In genomic region chr1:224447251-224447650, GRCh38 we compare ENCODE assay signal across 12 cellular contexts. TPM values are rescaled to one million over a fixed set of nuclear protein-coding genes. Genes with fewer than 3 reads are reported as not detected.
DNase-seq lines count a peak whose midpoint lies in the region; ATAC-seq and TF ChIP-seq lines count a peak whose summit lies in the region.
"Had no signal": no experiment of that assay in that cellular context is flagged by ENCODE, and none has a peak within 500 bp of the region (broad histone marks: within the 10 kb centered on the region; RNA-seq: fewer than 3 reads in every experiment).

No MANE protein-coding gene starts in this region.

- H3K36me3 ChIP-seq in brain microvascular endothelial cell (replicated peaks) (no peaks in the 10 kb centered on the region), skeletal muscle satellite cell (ENCODE audit: insufficient read depth, low read length) (no peaks in the 10 kb centered on the region)

- intact Hi-C loops in Right ventricle myocardium superior (cut with DNase I) = no loop called here

- POLR2A ChIA-PET in T-cell (lab: Charles Lee) = no interaction called here

- no peaks in the 10 kb centered on the region for H3K9me3 Mint-ChIP-seq in T-cell
- H3K9me3 Mint-ChIP-seq: CD8-positive, alpha-beta memory T cell; stimulated activated naive B cell treated with anti-CD40 and anti-IgM and Interleukin-4, amounts not matched to agents 10 μg/mL and 1 μg/mL and 100 μg/mL, for 72 hours had no signal

- H3K4me2 ChIP-seq in skeletal muscle satellite cell (ENCODE audit: low read length) = peak overlapping the region; percentile 55

- no peak overlapping the region for H3K27ac ChIP-seq in brain microvascular endothelial cell

- peak; percentile 41 for DNase-seq in HCEC 1CT
- DNase-seq in brain microvascular endothelial cell = peak; percentile 27
- peak; percentile 52 for DNase-seq in Right ventricle myocardium superior
- no peak for DNase-seq in T-cell
- DNase-seq in NCI-H524 (lab: John Stamatoyannopoulos, UW) = no peak
- DNase-seq in occipital lobe (lab: John Stamatoyannopoulos, UW) = no peak
- DNase-seq: CD8-positive, alpha-beta memory T cell; NCI-H1436; NK-92 treated with Interleukin-12 subunit alpha and Interleukin-12 subunit beta, amount 100 ng/mL, for 24 hours; stimulated activated naive B cell treated with anti-CD40 and anti-IgM and Interleukin-4, amounts not matched to agents 10 μg/mL and 1 μg/mL and 100 μg/mL, for 72 hours had no signal

- peaks cover 8 to 18% (median 8%) of the 10 kb centered on the region in 3 donors for H3K4me1 Mint-ChIP-seq in T-cell

- H3K27me3 ChIP-seq in brain microvascular endothelial cell (replicated peaks) (no peaks in the 10 kb centered on the region), skeletal muscle satellite cell (ENCODE audit: control insufficient read depth, insufficient read depth, low read length) (no peaks in the 10 kb centered on the region)

- no peaks in the 10 kb centered on the region for H3K27me3 Mint-ChIP-seq in T-cell
- H3K27me3 Mint-ChIP-seq: CD8-positive, alpha-beta memory T cell; stimulated activated naive B cell treated with anti-CD40 and anti-IgM and Interleukin-4, amounts not matched to agents 10 μg/mL and 1 μg/mL and 100 μg/mL, for 72 hours had no signal

- peaks cover 12% of the 10 kb centered on the region for H3K4me1 ChIP-seq in skeletal muscle satellite cell (ENCODE audit: control insufficient read depth, insufficient read depth, low read length)

- ATAC-seq in Right ventricle myocardium superior (ENCODE audit: poor library complexity) (peak; percentile 53), GM21619 (IDR thresholded peaks at IDR 0.05; ENCODE audit: unreplicated experiment) (no peak), T-cell (replicated peaks in 1 of 4) (no peak)
- ATAC-seq: stimulated activated naive B cell treated with anti-CD40 and anti-IgM and Interleukin-4, amounts not matched to agents 10 μg/mL and 1 μg/mL and 100 μg/mL, for 72 hours had no signal

- no peak overlapping the region for H3K4me3 Mint-ChIP-seq in T-cell
- H3K4me3 Mint-ChIP-seq: CD8-positive, alpha-beta memory T cell; stimulated activated naive B cell treated with anti-CD40 and anti-IgM and Interleukin-4, amounts not matched to agents 10 μg/mL and 1 μg/mL and 100 μg/mL, for 72 hours had no signal

- H3K4me3 ChIP-seq in brain microvascular endothelial cell (ENCODE audit: low read depth, low read length) (no peak overlapping the region), skeletal muscle satellite cell (ENCODE audit: low read length) (no peak overlapping the region)

- no peak overlapping the region for H3K9ac ChIP-seq in skeletal muscle satellite cell (ENCODE audit: low read depth, low read length)

- in situ Hi-C loops in brain microvascular endothelial cell (cut with HindIII; ENCODE audit: low pct_ligation_motif_present, low sequenced_read_pairs) = no loop called here

- H3K9me3 ChIP-seq in skeletal muscle satellite cell (replicated peaks; ENCODE audit: low read length) = no peaks in the 10 kb centered on the region

- no peak for TF ChIP-seq CTCF in brain microvascular endothelial cell (IDR thresholded peaks at IDR 0.05; ENCODE audit: low read depth, low read length, missing control alignments)

- H3K27ac Mint-ChIP-seq in T-cell = no peak overlapping the region
- H3K27ac Mint-ChIP-seq: stimulated activated naive B cell treated with anti-CD40 and anti-IgM and Interleukin-4, amounts not matched to agents 10 μg/mL and 1 μg/mL and 100 μg/mL, for 72 hours had no signal

- H3K36me3 Mint-ChIP-seq in T-cell = peaks cover 25% of the 10 kb centered on the region

- CTCF ChIA-PET in T-cell (lab: Charles Lee) = interaction anchor here in 1 of 2 donors (1.1 kb wide), 1 partner anchor 10 kb away, joined by 14 read pairs; no protein-coding TSS in a partner anchor

RNA-seq across cellular contexts. Expression of gene WDR26, which starts 12.7 kb away (rescaled TPM):
- total RNA-seq in Right ventricle myocardium superior (53.0 TPM), T-cell (100 to 1,000 TPM in 2 of 5 donors, 10 to 100 TPM in 3; 90.7 to 166 (median 96.3) TPM), occipital lobe (61.8 TPM)
- 43.0 and 47.4 TPM in 2 replicates for total RNA-seq in skeletal muscle satellite cell (2012; rRNA removed)

Comparison
In these comparisons a context has a peak if more than half of its experiments do, and no peak if none do; other contexts are left out.
1. DNase-seq: peak in HCEC 1CT (single experiment), brain microvascular endothelial cell (single experiment) and Right ventricle myocardium superior (single experiment); none in T-cell (0 of 34), NCI-H524 (0 of 2) and occipital lobe (single experiment).